In genomic region chr9:79026311-79026710, GRCh38 we compare ENCODE assay signal across 11 cellular contexts.
DNase-seq lines count a peak whose midpoint lies in the region; ATAC-seq and TF ChIP-seq lines count a peak whose summit lies in the region.
"Had no signal": no experiment of that assay in that cellular context is flagged by ENCODE, and none has a peak within 500 bp of the region (broad histone marks: within the 10 kb centered on the region; RNA-seq: fewer than 3 reads in every experiment).

No MANE protein-coding gene starts in this region.

- no peak for TF ChIP-seq POLR2A in HCT116 (IDR thresholded peaks at IDR 0.05; ENCODE audit: borderline replicate concordance, extremely low read depth, insufficient read depth, insufficient read length)

- H3K9ac ChIP-seq in HCT116 (ENCODE audit: low read length) = no peak overlapping the region

- peaks cover 8 to 28% of the 10 kb centered on the region in 2 experiments; a peak in 3 of 4 replicates for H3K4me1 ChIP-seq in HCT116 (ENCODE audit: control insufficient read depth in 1 of 2, insufficient read depth in 2 of 2, low read length in 2 of 2)

- intact Hi-C loops in HCT116 (cut with micrococcal nuclease) = no loop called here

- H3K36me3 ChIP-seq in HCT116 (ENCODE audit: control insufficient read depth in 1 of 2, insufficient read depth in 2 of 2, low read length in 2 of 2) = no peaks in the 10 kb centered on the region

- H3K27ac ChIP-seq in HCT116 (ENCODE audit: low read depth, low read length) = no peak overlapping the region

- no TSS peak for BruUV-seq in HCT116 (replicated peaks; lab: Mats Ljungman, UMichigan)

- H3K79me2 ChIP-seq in HCT116 (ENCODE audit: insufficient read depth, low read length) = no peaks in the 10 kb centered on the region

- peak overlapping the region; percentile 29 for H2AFZ ChIP-seq in HCT116 (ENCODE audit: low read depth, low read length, poor library complexity, severe bottlenecking)

- no peaks in the 10 kb centered on the region for H4K20me1 ChIP-seq in HCT116 (ENCODE audit: insufficient read depth)

- POLR2A ChIA-PET in HCT116 (lab: Charles Lee) = no interaction called here

- H3K9me2 ChIP-seq in HCT116 (ENCODE audit: insufficient read depth) = no peaks in the 10 kb centered on the region

- TF ChIP-seq RAD21 in HCT116 (IDR thresholded peaks at IDR 0.05; ENCODE audit: low read depth) = no peak

- H3K27me3 ChIP-seq in HCT116 (ENCODE audit: insufficient read depth, low read length) = no peaks in the 10 kb centered on the region

- TF ChIP-seq CTCF in HCT116 (IDR thresholded peaks at IDR 0.05 in 2 of 3, conservative IDR thresholded peaks at IDR 0.05 in 1 of 3; ENCODE audit: borderline replicate concordance in 1 of 3, insufficient read depth in 1 of 3, low read depth in 2 of 3, low read length in 2 of 3) = no peak

- CTCF ChIA-PET in HCT116 (lab: Charles Lee) = no interaction called here

- H3K9me3 Mint-ChIP-seq in activated naive CD4-positive, alpha-beta T cell treated with anti-CD3 and anti-CD28 coated beads, Interleukin-2, amount 50 U/mL, for 72 hours = peaks cover 0 to 3% of the 10 kb centered on the region in 2 donors

- ATAC-seq in HCT116 (peak; percentile 24; the same call in 1 of the 2 replicates), esophagus mucosa (peak; percentile 88), HG02970 (IDR thresholded peaks at IDR 0.05; ENCODE audit: low FRiP score, unreplicated experiment) (no peak)
- ATAC-seq in activated naive CD4-positive, alpha-beta T cell treated with anti-CD3 and anti-CD28 coated beads, Interleukin-2, amount 50 U/mL, for 72 hours = no peak
- ATAC-seq: sciatic nerve had no signal

- RAD21 ChIA-PET in HCT116 (lab: Charles Lee; ENCODE audit: low non-redundant PET in 1 of 2, low total read pairs in 2 of 2, uncharacterized antibody in 2 of 2, unreplicated experiment in 2 of 2) = no interaction called here

- DNase-seq in ELF-1 (ENCODE audit: low read depth, low spot score) (peak; percentile 3), HCT116 (ENCODE audit: low read depth, low spot score) (no peak), NCI-H1417 (lab: John Stamatoyannopoulos, UW) (peak; percentile 79 to 97 (median 89))
- DNase-seq in stimulated activated CD4-positive, alpha-beta T cell treated with anti-CD3 and anti-CD28 coated beads, Interleukin-1b, Interleukin-23, amount 100 ng/mL, for 48 hours = no peak
- DNase-seq in stimulated activated CD4-positive, alpha-beta T cell treated with anti-CD3 and anti-CD28 coated beads, Interleukin-4, amount 100 ng/mL, for 4 hours = no peak
- no peak for DNase-seq in activated naive CD4-positive, alpha-beta T cell treated with anti-CD3 and anti-CD28 coated beads, Interleukin-2, amount 50 U/mL, for 72 hours (ENCODE audit: low spot score in 2 of 2)
- DNase-seq: GF-D8, NCI-H1694 had no signal

- H3K36me3 Mint-ChIP-seq in activated naive CD4-positive, alpha-beta T cell treated with anti-CD3 and anti-CD28 coated beads, Interleukin-2, amount 50 U/mL, for 72 hours = no peaks in the 10 kb centered on the region

- no peaks in the 10 kb centered on the region for H3K9me3 ChIP-seq in HCT116 (ENCODE audit: control insufficient read depth in 1 of 2, insufficient read depth in 1 of 2, low read depth in 1 of 2, low read length in 2 of 2)

- no peak overlapping the region for H3K4me2 ChIP-seq in HCT116 (ENCODE audit: low read length)

- no peak overlapping the region for H3K27ac Mint-ChIP-seq in activated naive CD4-positive, alpha-beta T cell treated with anti-CD3 and anti-CD28 coated beads, Interleukin-2, amount 50 U/mL, for 72 hours

- H3K4me3 ChIP-seq in HCT116 (replicated peaks in 1 of 2; ENCODE audit: low read depth in 1 of 2, low read length in 2 of 2) = no peak overlapping the region

TF ChIP-seq in HCT116, 20 proteins besides CTCF, POLR2A, EP300 and RAD21:
- TF ChIP-seq EZH2phosphoT487 (IDR thresholded peaks at IDR 0.05; ENCODE audit: borderline replicate concordance) (no peak), MAX (IDR thresholded peaks at IDR 0.05) (no peak), ZFX (IDR thresholded peaks at IDR 0.05) (no peak), ZBTB33 (IDR thresholded peaks at IDR 0.05; ENCODE audit: extremely low read depth, insufficient replicate concordance, low read length) (no peak), EZH2 (IDR thresholded peaks at IDR 0.05) (no peak), SRF (IDR thresholded peaks at IDR 0.05; ENCODE audit: low read depth) (no peak), REST (IDR thresholded peaks at IDR 0.05; ENCODE audit: low read depth) (no peak), ZNF274 (IDR thresholded peaks at IDR 0.05; ENCODE audit: low read depth, low read length) (no peak), TCF7L2 (IDR thresholded peaks at IDR 0.05; ENCODE audit: borderline replicate concordance, extremely low read depth, insufficient read depth, insufficient read length) (no peak), ATF3 (IDR thresholded peaks at IDR 0.05) (no peak), YY1 (IDR thresholded peaks at IDR 0.05; ENCODE audit: extremely low read depth, insufficient replicate concordance, low read depth, low read length) (no peak), SP1 (IDR thresholded peaks at IDR 0.05; ENCODE audit: low read depth) (no peak), POLR2AphosphoS5 (IDR thresholded peaks at IDR 0.05; ENCODE audit: low read depth, low read length) (no peak), JUND (IDR thresholded peaks at IDR 0.05) (no peak), SIN3A (IDR thresholded peaks at IDR 0.05; ENCODE audit: low read depth) (no peak), EGR1 (IDR thresholded peaks at IDR 0.05; ENCODE audit: low read depth) (no peak)
TF ChIP-seq in HCT116: peak in this region for 0.

Comparison
In these comparisons a context has a peak if more than half of its experiments do, and no peak if none do; other contexts are left out.
1. DNase-seq: peak in ELF-1 (single experiment) and NCI-H1417 (3 of 3); none in HCT116 (single experiment), stimulated activated CD4-positive, alpha-beta T cell treated with anti-CD3 and anti-CD28 coated beads, Interleukin-1b, Interleukin-23, amount 100 ng/mL, for 48 hours (single experiment), stimulated activated CD4-positive, alpha-beta T cell treated with anti-CD3 and anti-CD28 coated beads, Interleukin-4, amount 100 ng/mL, for 4 hours (0 of 2) and activated naive CD4-positive, alpha-beta T cell treated with anti-CD3 and anti-CD28 coated beads, Interleukin-2, amount 50 U/mL, for 72 hours (0 of 2).
2. ATAC-seq: peak in HCT116 (single experiment) and esophagus mucosa (single experiment); none in activated naive CD4-positive, alpha-beta T cell treated with anti-CD3 and anti-CD28 coated beads, Interleukin-2, amount 50 U/mL, for 72 hours (0 of 2) and HG02970 (single experiment).